16 cellular contexts compared by ENCODE assay signal in the genomic region with DNA sequence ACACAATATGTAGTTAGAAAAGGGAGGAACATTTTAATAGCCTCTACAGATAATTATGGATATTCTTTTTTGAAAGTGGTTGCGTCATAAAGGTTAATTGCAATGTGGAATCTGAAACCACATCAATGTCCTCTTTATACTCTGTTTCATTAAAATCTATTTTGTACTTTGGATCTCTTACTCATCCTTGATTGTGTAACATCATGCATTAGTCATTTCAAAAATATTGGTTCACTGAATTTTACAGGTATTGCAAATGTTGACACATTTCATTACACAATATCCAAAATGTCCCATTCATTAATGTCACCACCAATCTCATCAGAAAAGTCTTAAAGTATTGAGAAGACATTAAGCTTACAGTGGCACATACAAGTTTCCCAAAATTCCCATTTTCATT.
DNase-seq lines count a peak whose midpoint lies in the region; ATAC-seq, FAIRE-seq and TF ChIP-seq lines count a peak whose summit lies in the region.
"Had no signal": no experiment of that assay in that cellular context is flagged by ENCODE, and none has a peak within 500 bp of the region (broad histone marks: within the 10 kb centered on the region; RNA-seq: fewer than 3 reads in every experiment).

No MANE protein-coding gene starts in this region.

- H3K4me1 ChIP-seq in HCT116 (ENCODE audit: control insufficient read depth in 1 of 2, insufficient read depth in 2 of 2, low read length in 2 of 2): peaks cover 0 to 10% of the 10 kb centered on the region in 2 experiments; a peak in 3 of 4 replicates
- H3K4me1 ChIP-seq in body of pancreas: no peaks in the 10 kb centered on the region
- H3K4me1 ChIP-seq: heart left ventricle had no signal

- H3K4me2 ChIP-seq in HCT116 (ENCODE audit: low read length): peak overlapping the region; percentile 47

- H3K9ac ChIP-seq in HCT116 (ENCODE audit: low read length): no peak overlapping the region

- H3K9me2 ChIP-seq in HCT116 (ENCODE audit: insufficient read depth): no peaks in the 10 kb centered on the region

- TF ChIP-seq POLR2A in HCT116 (IDR thresholded peaks at IDR 0.05; ENCODE audit: borderline replicate concordance, extremely low read depth, insufficient read depth, insufficient read length) (no peak), body of pancreas (IDR thresholded peaks at IDR 0.05) (no peak)

- H2AFZ ChIP-seq in HCT116 (ENCODE audit: low read depth, low read length, poor library complexity, severe bottlenecking): peak overlapping the region; percentile 35

- H3K27me3 ChIP-seq in HCT116 (ENCODE audit: insufficient read depth, low read length) (no peaks in the 10 kb centered on the region), bronchial epithelial cell (ENCODE audit: control insufficient read depth, insufficient read depth, low read length) (no peaks in the 10 kb centered on the region), body of pancreas (no peaks in the 10 kb centered on the region)

- no peaks in the 10 kb centered on the region for H3K9me3 ChIP-seq in HCT116 (ENCODE audit: control insufficient read depth in 1 of 2, insufficient read depth in 1 of 2, low read depth in 1 of 2, low read length in 2 of 2)
- H3K9me3 ChIP-seq in body of pancreas: no peaks in the 10 kb centered on the region
- H3K9me3 ChIP-seq: tibial nerve had no signal

- BruUV-seq in HCT116 (replicated peaks; lab: Mats Ljungman, UMichigan): no TSS peak

- H4K20me1 ChIP-seq in HCT116 (ENCODE audit: insufficient read depth): no peaks in the 10 kb centered on the region

- H3K4me3 ChIP-seq in HCT116 (replicated peaks in 1 of 2; ENCODE audit: low read depth in 1 of 2, low read length in 2 of 2) (no peak overlapping the region), bronchial epithelial cell (ENCODE audit: low read depth, low read length) (no peak overlapping the region), body of pancreas (no peak overlapping the region)
- H3K4me3 ChIP-seq: heart left ventricle, tibial nerve had no signal

- ATAC-seq in HCT116: no peak; the same call in 1 of the 2 replicates
- ATAC-seq in left colon: peak; percentile 42
- no peak for ATAC-seq in HG02970 (IDR thresholded peaks at IDR 0.05; ENCODE audit: low FRiP score, unreplicated experiment)
- no peak for ATAC-seq in body of pancreas
- ATAC-seq: CD8-positive, alpha-beta T cell; heart left ventricle had no signal

- DNase-seq in HCT116 (ENCODE audit: low read depth, low spot score): peak; percentile 37
- peak; percentile 13 for DNase-seq in NOMO-1 treated with dmso at 0.1 percent for 144 hours (lab: John Stamatoyannopoulos, UW; ENCODE audit: unreplicated experiment)
- DNase-seq in bronchial epithelial cell (ENCODE audit: low read depth): peak; percentile 84
- no peak for DNase-seq in left colon
- no peak for DNase-seq in NCI-H345 treated with DMSO at 0.1 percent for 48 hours (lab: John Stamatoyannopoulos, UW; ENCODE audit: unreplicated experiment)
- no peak for DNase-seq in body of pancreas
- DNase-seq in activated naive CD4-positive, alpha-beta T cell treated with anti-CD3 and anti-CD28 coated beads, Interleukin-2, amount 50 U/mL, for 16 hours: no peak
- DNase-seq: activated CD8-positive, alpha-beta memory T cell treated with anti-CD3 and anti-CD28 coated beads, Interleukin-2, amount 50 U/mL, for 4 hours; amygdala; CD8-positive, alpha-beta T cell; dermis blood vessel endothelial cell; heart left ventricle; stimulated activated CD4-positive, alpha-beta T cell treated with anti-CD3 and anti-CD28 coated beads, Interleukin-12 subunit alpha, Interleukin-12 subunit beta, amount 100 ng/mL, for 4 hours had no signal

- no peaks in the 10 kb centered on the region for H3K79me2 ChIP-seq in HCT116 (ENCODE audit: insufficient read depth, low read length)

- H3K36me3 ChIP-seq in HCT116 (ENCODE audit: control insufficient read depth in 1 of 2, insufficient read depth in 2 of 2, low read length in 2 of 2): no peaks in the 10 kb centered on the region
- no peaks in the 10 kb centered on the region for H3K36me3 ChIP-seq in bronchial epithelial cell (ENCODE audit: control insufficient read depth, insufficient read depth, low read length)
- no peaks in the 10 kb centered on the region for H3K36me3 ChIP-seq in body of pancreas (replicated peaks in 1 of 2; ENCODE audit: insufficient read depth in 1 of 2, low read depth in 2 of 2)
- H3K36me3 ChIP-seq: heart left ventricle, tibial nerve had no signal

- no peak overlapping the region for H3K27ac ChIP-seq in HCT116 (ENCODE audit: low read depth, low read length)
- H3K27ac ChIP-seq in body of pancreas: peak overlapping the region in 1 of 4 donors; percentile 21
- H3K27ac ChIP-seq: heart left ventricle, tibial nerve had no signal

- POLR2A ChIA-PET in HCT116 (lab: Charles Lee): no interaction called here

- TF ChIP-seq CTCF in HCT116 (IDR thresholded peaks at IDR 0.05 in 2 of 3, conservative IDR thresholded peaks at IDR 0.05 in 1 of 3; ENCODE audit: borderline replicate concordance in 1 of 3, insufficient read depth in 1 of 3, low read depth in 2 of 3, low read length in 2 of 3): no peak
- no peak for TF ChIP-seq CTCF in bronchial epithelial cell (IDR thresholded peaks at IDR 0.05; ENCODE audit: insufficient read depth, low read length, severe bottlenecking)
- no peak for TF ChIP-seq CTCF in body of pancreas (IDR thresholded peaks at IDR 0.05)

- intact Hi-C loops in HCT116 (cut with micrococcal nuclease) (no loop called here), left colon (cut with DNase I, micrococcal nuclease) (no loop called here), body of pancreas (cut with DNase I) (no loop called here)

- RAD21 ChIA-PET in HCT116 (lab: Charles Lee; ENCODE audit: low non-redundant PET in 1 of 2, low total read pairs in 2 of 2, uncharacterized antibody in 2 of 2, unreplicated experiment in 2 of 2): no interaction called here

- no peak for FAIRE-seq in bronchial epithelial cell (lab: Jason Lieb, UNC)
- FAIRE-seq: TTC549 had no signal

- 56 to 67% methylated on average over 1 of the region's 1 CpG for WGBS in body of pancreas, 2 donors

- CTCF ChIA-PET in HCT116 (lab: Charles Lee): no interaction called here

- TF ChIP-seq RAD21 in HCT116 (IDR thresholded peaks at IDR 0.05; ENCODE audit: low read depth): no peak

TF ChIP-seq in HCT116, 20 proteins besides CTCF, POLR2A, EP300 and RAD21:
- TF ChIP-seq TCF7L2 (IDR thresholded peaks at IDR 0.05; ENCODE audit: borderline replicate concordance, extremely low read depth, insufficient read depth, insufficient read length): peak; percentile 40
- TF ChIP-seq EZH2phosphoT487 (IDR thresholded peaks at IDR 0.05; ENCODE audit: borderline replicate concordance): no peak
- TF ChIP-seq JUND (IDR thresholded peaks at IDR 0.05): peak; percentile 87
- TF ChIP-seq, protein P1, sequence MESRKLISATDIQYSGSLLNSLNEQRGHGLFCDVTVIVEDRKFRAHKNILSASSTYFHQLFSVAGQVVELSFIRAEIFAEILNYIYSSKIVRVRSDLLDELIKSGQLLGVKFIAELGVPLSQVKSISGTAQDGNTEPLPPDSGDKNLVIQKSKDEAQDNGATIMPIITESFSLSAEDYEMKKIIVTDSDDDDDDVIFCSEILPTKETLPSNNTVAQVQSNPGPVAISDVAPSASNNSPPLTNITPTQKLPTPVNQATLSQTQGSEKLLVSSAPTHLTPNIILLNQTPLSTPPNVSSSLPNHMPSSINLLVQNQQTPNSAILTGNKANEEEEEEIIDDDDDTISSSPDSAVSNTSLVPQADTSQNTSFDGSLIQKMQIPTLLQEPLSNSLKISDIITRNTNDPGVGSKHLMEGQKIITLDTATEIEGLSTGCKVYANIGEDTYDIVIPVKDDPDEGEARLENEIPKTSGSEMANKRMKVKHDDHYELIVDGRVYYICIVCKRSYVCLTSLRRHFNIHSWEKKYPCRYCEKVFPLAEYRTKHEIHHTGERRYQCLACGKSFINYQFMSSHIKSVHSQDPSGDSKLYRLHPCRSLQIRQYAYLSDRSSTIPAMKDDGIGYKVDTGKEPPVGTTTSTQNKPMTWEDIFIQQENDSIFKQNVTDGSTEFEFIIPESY (IDR thresholded peaks at IDR 0.05; ENCODE audit: extremely low read depth, insufficient replicate concordance, low read length): no peak
- TF ChIP-seq SRF (IDR thresholded peaks at IDR 0.05; ENCODE audit: low read depth): peak; percentile 32; the same call in 1 of the 2 replicates
- TF ChIP-seq, protein P2, sequence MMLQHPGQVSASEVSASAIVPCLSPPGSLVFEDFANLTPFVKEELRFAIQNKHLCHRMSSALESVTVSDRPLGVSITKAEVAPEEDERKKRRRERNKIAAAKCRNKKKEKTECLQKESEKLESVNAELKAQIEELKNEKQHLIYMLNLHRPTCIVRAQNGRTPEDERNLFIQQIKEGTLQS (IDR thresholded peaks at IDR 0.05): peak; percentile 66
- peak; percentile 99 for TF ChIP-seq CEBPB (IDR thresholded peaks at IDR 0.05; ENCODE audit: low read depth)
- TF ChIP-seq FOSL1 (IDR thresholded peaks at IDR 0.05; ENCODE audit: low read depth): peak; percentile 91
- no peak for TF ChIP-seq CBX3 (IDR thresholded peaks at IDR 0.05; ENCODE audit: low read depth)
- peak; percentile 68 for TF ChIP-seq SP1 (IDR thresholded peaks at IDR 0.05; ENCODE audit: low read depth)
- 0 out of 2 replicates have a peak, but pooled peaks have one; percentile 44 for TF ChIP-seq SIN3A (IDR thresholded peaks at IDR 0.05; ENCODE audit: low read depth)
- TF ChIP-seq POLR2AphosphoS5 (IDR thresholded peaks at IDR 0.05; ENCODE audit: low read depth, low read length): no peak
- no peak for TF ChIP-seq EGR1 (IDR thresholded peaks at IDR 0.05; ENCODE audit: low read depth)
TF ChIP-seq in HCT116: peak in this region for 8.

Comparison
In these comparisons a context has a peak if more than half of its experiments do, and no peak if none do; other contexts are left out.
1. DNase-seq: peak in HCT116 (single experiment), NOMO-1 treated with dmso at 0.1 percent for 144 hours (single experiment) and bronchial epithelial cell (single experiment); none in left colon (0 of 2), NCI-H345 treated with DMSO at 0.1 percent for 48 hours (single experiment), body of pancreas (0 of 4) and activated naive CD4-positive, alpha-beta T cell treated with anti-CD3 and anti-CD28 coated beads, Interleukin-2, amount 50 U/mL, for 16 hours (single experiment).